Comparison of ENCODE assay signal across 13 cellular contexts in genomic region chr7:55845164-55845563, GRCh38. TPM values are rescaled to one million over a fixed set of nuclear protein-coding genes. Genes with fewer than 3 reads are reported as not detected.
"Had no signal": no experiment of that assay in that cellular context is flagged by ENCODE, and none has a peak within 500 bp of the region (broad histone marks: within the 10 kb centered on the region; RNA-seq: fewer than 3 reads in every experiment).

No MANE protein-coding gene starts in this region.

RNA-seq across cellular contexts. Expression of gene SEPTIN14, which starts 17.4 kb away (rescaled TPM):
- total RNA-seq: activated B cell treated with CpG ODN at 0.5 μM for 24 hours; activated CD4-positive, alpha-beta memory T cell treated with anti-CD3 and anti-CD28 coated beads for 36 hours; activated CD4-positive, alpha-beta memory T cell treated with anti-CD3 and anti-CD28 coated beads, Interleukin-2, amount 10 ng/mL, durations not matched to agents 7 days and 5 days; activated CD4-positive, alpha-beta T cell treated with anti-CD3 and anti-CD28 coated beads for 36 hours; activated CD4-positive, alpha-beta T cell treated with anti-CD3 and anti-CD28 coated beads, Interleukin-2, amount 10 ng/mL, durations not matched to agents 24 days and 14 days; activated CD4-positive, alpha-beta T cell treated with anti-CD3 and anti-CD28 coated beads, Interleukin-2, amount 10 ng/mL, durations not matched to agents 7 days and 5 days; activated CD8-positive, alpha-beta memory T cell treated with anti-CD3 and anti-CD28 coated beads for 36 hours; activated CD8-positive, alpha-beta memory T cell treated with anti-CD3 and anti-CD28 coated beads, Interleukin-2, amount 10 ng/mL, durations not matched to agents 7 days and 5 days; activated CD8-positive, alpha-beta T cell treated with anti-CD3 and anti-CD28 coated beads for 36 hours; activated CD8-positive, alpha-beta T cell treated with anti-CD3 and anti-CD28 coated beads, Interleukin-2, amount 10 ng/mL, durations not matched to agents 7 days and 5 days; T-helper 1 cell treated with Interleukin-12 subunit alpha and Interleukin-12 subunit beta and Interleukin-4 antibody, amounts not matched to agents 30 ng/mL and 1 ng/mL, for 36 hours; T-helper 17 cell; T-helper 2 cell treated with Interferon-gamma antibody and Interleukin-4, amounts not matched to agents 100 ng/mL and 5 ng/mL, for 36 hours had no signal
